15 cellular contexts compared by ENCODE assay signal in genomic region chr16:88616320-88616719, GRCh38. TPM values are rescaled to one million over a fixed set of nuclear protein-coding genes. Genes with fewer than 3 reads are reported as not detected.
DNase-seq lines count a peak whose midpoint lies in the region; ATAC-seq, FAIRE-seq and TF ChIP-seq lines count a peak whose summit lies in the region.
"Had no signal": no experiment of that assay in that cellular context is flagged by ENCODE, and none has a peak within 500 bp of the region (broad histone marks: within the 10 kb centered on the region; RNA-seq: fewer than 3 reads in every experiment).

No MANE protein-coding gene starts in this region.

- no peaks in the 10 kb centered on the region for H3K9me3 ChIP-seq in small intestine (ENCODE audit: control insufficient read depth, low read depth)

- ATAC-seq in activated CD8-positive, alpha-beta memory T cell treated with anti-CD3 and anti-CD28 coated beads, Interleukin-2, amount 10 ng/mL, durations not matched to agents 7 days and 5 days, result no peak
- peak; percentile 77 for ATAC-seq in esophagus mucosa
- ATAC-seq in HG03097 (IDR thresholded peaks at IDR 0.05; ENCODE audit: low FRiP score, unreplicated experiment), result no peak
- no peak for ATAC-seq in HG02885 (IDR thresholded peaks at IDR 0.05; ENCODE audit: poor library complexity, unreplicated experiment)

- peaks cover 0 to 5% of the 10 kb centered on the region in 2 donors for H3K36me3 ChIP-seq in small intestine (ENCODE audit: control insufficient read depth in 2 of 2, insufficient read depth in 2 of 2, low read length in 2 of 2)

- peak overlapping the region; percentile 58 for H3K27ac Mint-ChIP-seq in activated CD8-positive, alpha-beta memory T cell treated with anti-CD3 and anti-CD28 coated beads, Interleukin-2, amount 10 ng/mL, durations not matched to agents 7 days and 5 days

- peaks cover 0 to 8% of the 10 kb centered on the region in 2 donors for H3K4me1 ChIP-seq in small intestine (ENCODE audit: control insufficient read depth in 2 of 2, insufficient read depth in 1 of 2, low read depth in 1 of 2, low read length in 1 of 2)

- no peak for FAIRE-seq in small intestine (lab: Jason Lieb, UNC)

- H3K36me3 Mint-ChIP-seq in activated CD8-positive, alpha-beta memory T cell treated with anti-CD3 and anti-CD28 coated beads, Interleukin-2, amount 10 ng/mL, durations not matched to agents 7 days and 5 days, result peaks cover 12% of the 10 kb centered on the region
- H3K36me3 Mint-ChIP-seq: IgD-negative memory B cell had no signal

- 19 to 60% (median 42%) methylated on average over 13 of the region's 13 CpGs for WGBS in small intestine, 3 donors

- H3K4me1 Mint-ChIP-seq in activated CD8-positive, alpha-beta memory T cell treated with anti-CD3 and anti-CD28 coated beads, Interleukin-2, amount 10 ng/mL, durations not matched to agents 7 days and 5 days, result peaks cover 31% of the 10 kb centered on the region

- CTCF ChIA-PET in activated CD8-positive, alpha-beta memory T cell treated with anti-CD3 and anti-CD28 coated beads, Interleukin-2, amount 10 ng/mL, durations not matched to agents 7 days and 5 days (lab: Charles Lee), result interaction anchor here (0.7 to 2.2 kb wide), 3 partner anchors 17 to 69 kb away, joined by 4 to 6 read pairs (median 4); no protein-coding TSS in a partner anchor

- DNase-seq in activated CD8-positive, alpha-beta memory T cell treated with anti-CD3 and anti-CD28 coated beads, Interleukin-2, amount 10 ng/mL, durations not matched to agents 7 days and 5 days, result no peak
- DNase-seq in activated CD8-positive, alpha-beta memory T cell treated with anti-CD3 and anti-CD28 coated beads, Interleukin-2, amount 50 U/mL, for 48 hours, result no peak
- peak; percentile 90 for DNase-seq in LNCaP clone FGC (ENCODE audit: low read depth)
- peak; percentile 97 for DNase-seq in small intestine
- no peak for DNase-seq in EL
- DNase-seq: activated CD4-positive, alpha-beta T cell treated with anti-CD3 and anti-CD28 coated beads for 1 hour; HCEC 1CT; naive B cell; NCI-H1417 treated with DMSO at 0.1 percent for 48 hours; trophoblast cell had no signal

- H3K9me3 Mint-ChIP-seq in activated CD8-positive, alpha-beta memory T cell treated with anti-CD3 and anti-CD28 coated beads, Interleukin-2, amount 10 ng/mL, durations not matched to agents 7 days and 5 days (ENCODE audit: low read depth), result no peaks in the 10 kb centered on the region
- H3K9me3 Mint-ChIP-seq: IgD-negative memory B cell, naive B cell had no signal

- H3K4me3 ChIP-seq in LNCaP clone FGC (ENCODE audit: low read depth, low read length) (peak overlapping the region; percentile 33), small intestine (ENCODE audit: low read depth in 1 of 2, low read length in 2 of 2) (no peak overlapping the region)

- no peaks in the 10 kb centered on the region for H3K27me3 Mint-ChIP-seq in activated CD8-positive, alpha-beta memory T cell treated with anti-CD3 and anti-CD28 coated beads, Interleukin-2, amount 10 ng/mL, durations not matched to agents 7 days and 5 days
- H3K27me3 Mint-ChIP-seq: IgD-negative memory B cell, naive B cell had no signal

- H3K27ac ChIP-seq in small intestine (ENCODE audit: low read depth in 1 of 2, low read length in 1 of 2), result peak overlapping the region; percentile 27 to 93

- no peak overlapping the region for H3K4me3 Mint-ChIP-seq in activated CD8-positive, alpha-beta memory T cell treated with anti-CD3 and anti-CD28 coated beads, Interleukin-2, amount 10 ng/mL, durations not matched to agents 7 days and 5 days

- H3K27me3 ChIP-seq in small intestine (ENCODE audit: control insufficient read depth in 2 of 2, insufficient read depth in 2 of 2, low read length in 2 of 2), result no peaks in the 10 kb centered on the region

- TF ChIP-seq CTCF in LNCaP clone FGC (IDR thresholded peaks at IDR 0.05; ENCODE audit: control insufficient read depth, extremely low read depth, insufficient read depth), result no peak

RNA-seq across cellular contexts. Expression of gene IL17C, which starts 22.1 kb away (rescaled TPM):
- under 1 TPM in 1 of 2 experiments, not detected in 1; 0.29 TPM for total RNA-seq in activated CD8-positive, alpha-beta memory T cell treated with anti-CD3 and anti-CD28 coated beads, Interleukin-2, amount 10 ng/mL, durations not matched to agents 7 days and 5 days
- not detected for total RNA-seq in esophagus mucosa
- polyA plus RNA-seq in small intestine, result under 1 TPM in 1 of 3 donors, not detected in 2; 0.19 TPM
- total RNA-seq: fibroblast of lung had no signal
- polyA plus RNA-seq: fibroblast of lung, IgD-negative memory B cell had no signal

RNA-seq across cellular contexts. Expression of gene CYBA, which starts 34.5 kb away (rescaled TPM):
- 100 to 1,000 TPM; 461 to 494 TPM for total RNA-seq in activated CD8-positive, alpha-beta memory T cell treated with anti-CD3 and anti-CD28 coated beads, Interleukin-2, amount 10 ng/mL, durations not matched to agents 7 days and 5 days
- 66.3 TPM for total RNA-seq in esophagus mucosa
- polyA plus RNA-seq in small intestine, result 100 to 1,000 TPM in 2 of 3 donors, 10 to 100 TPM in 1; 61.1 to 320 (median 140) TPM

RNA-seq across cellular contexts. Expression of gene ZC3H18, which starts 46.1 kb away (rescaled TPM):
- total RNA-seq in activated CD8-positive, alpha-beta memory T cell treated with anti-CD3 and anti-CD28 coated beads, Interleukin-2, amount 10 ng/mL, durations not matched to agents 7 days and 5 days, result 10 to 100 TPM; 88.1 to 93.9 TPM
- total RNA-seq in esophagus mucosa, result 21.9 TPM
- 10 to 100 TPM; 19.7 to 31.5 (median 24.9) TPM for polyA plus RNA-seq in small intestine

RNA-seq across cellular contexts. Expression of gene MVD, which starts 46.6 kb away (rescaled TPM):
- total RNA-seq in activated CD8-positive, alpha-beta memory T cell treated with anti-CD3 and anti-CD28 coated beads, Interleukin-2, amount 10 ng/mL, durations not matched to agents 7 days and 5 days, result 100 to 1,000 TPM; 112 to 134 TPM
- 154 TPM for total RNA-seq in esophagus mucosa
- polyA plus RNA-seq in small intestine, result 100 to 1,000 TPM in 1 of 3 donors, 10 to 100 TPM in 2; 28.4 to 115 (median 40.3) TPM

Comparison
In these comparisons a context has a peak if more than half of its experiments do, and no peak if none do; other contexts are left out.
1. DNase-seq: peak in LNCaP clone FGC (single experiment) and small intestine (single experiment); none in activated CD8-positive, alpha-beta memory T cell treated with anti-CD3 and anti-CD28 coated beads, Interleukin-2, amount 10 ng/mL, durations not matched to agents 7 days and 5 days (single experiment), activated CD8-positive, alpha-beta memory T cell treated with anti-CD3 and anti-CD28 coated beads, Interleukin-2, amount 50 U/mL, for 48 hours (single experiment) and EL (single experiment).